8 cellular contexts compared by ENCODE assay signal in the genomic region with DNA sequence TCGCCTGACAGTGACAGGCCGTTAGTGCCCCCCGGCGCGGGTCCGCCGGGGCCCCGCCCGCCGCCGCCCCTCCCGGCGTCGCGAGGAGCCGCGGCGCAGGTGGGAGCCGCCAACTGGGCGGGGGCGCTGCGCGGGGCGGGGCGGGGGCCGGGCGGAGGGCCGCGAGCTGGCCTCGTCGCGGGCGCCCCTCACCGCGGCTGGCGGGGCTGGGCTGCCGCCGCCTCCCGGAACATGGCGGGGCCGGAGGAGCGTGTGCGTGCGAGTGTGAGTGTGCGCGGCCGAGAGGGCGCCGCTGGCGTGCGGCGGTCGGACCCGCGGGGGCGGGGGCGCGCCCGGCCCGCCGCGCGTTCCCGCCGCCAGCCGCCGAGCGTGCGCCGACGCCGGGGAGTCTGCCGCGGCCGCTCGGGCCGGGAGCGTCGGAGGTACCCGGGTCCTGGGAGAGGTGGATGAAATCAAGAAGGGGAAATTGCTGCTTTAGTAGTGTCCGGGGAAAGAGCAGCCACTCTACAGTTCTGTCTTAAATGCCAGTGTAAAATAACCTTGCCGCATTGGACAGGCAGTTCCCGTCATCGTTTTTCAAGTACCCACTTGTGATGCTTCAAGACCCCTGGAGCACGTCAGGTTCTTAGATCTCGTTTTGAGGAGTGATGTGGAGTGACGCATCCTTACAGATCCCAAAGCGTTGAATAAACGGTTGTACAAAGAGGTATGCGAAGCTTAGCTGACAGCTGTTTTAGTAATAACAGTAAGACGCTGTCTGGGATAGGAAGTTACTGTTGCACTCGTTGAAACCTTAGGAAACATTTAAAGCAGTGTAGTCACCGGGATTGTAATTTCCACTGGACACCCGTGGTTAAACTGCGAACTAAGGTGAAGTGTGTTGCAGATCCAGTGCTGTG.
A peak's percentile ranks its signal among the peaks of the same experiment; 100 is the strongest.
DNase-seq lines count a peak whose midpoint lies in the region; ATAC-seq and TF ChIP-seq lines count a peak whose summit lies in the region.

No MANE protein-coding gene starts in this region.

- TF ChIP-seq CTCF in choroid plexus epithelial cell (conservative IDR thresholded peaks at IDR 0.05; ENCODE audit: low read depth, low read length), result no peak

- ATAC-seq in GM18867 (IDR thresholded peaks at IDR 0.05; ENCODE audit: unreplicated experiment) (peak; percentile 34), HG03095 (IDR thresholded peaks at IDR 0.05; ENCODE audit: unreplicated experiment) (peak; percentile 37)

- in situ Hi-C loops in ACHN (cut with HindIII; ENCODE audit: low pct_ligation_motif_present, low pct_unique_long_range_greater_than_20kb, low sequenced_read_pairs), result no loop called here

- DNase-seq in ACHN, result peak; percentile 84
- peak; percentile 87 for DNase-seq in NCI-H2227 treated with DMSO at 0.1 percent for 48 hours (lab: John Stamatoyannopoulos, UW)
- peak; percentile 46 for DNase-seq in activated CD4-positive, alpha-beta T cell treated with anti-CD3 and anti-CD28 coated beads for 1 hour
- peak; percentile 78 for DNase-seq in choroid plexus epithelial cell (ENCODE audit: low read depth)
- peak; percentile 92 for DNase-seq in left kidney (ENCODE audit: low read depth, low spot score)
- DNase-seq in stimulated activated CD4-positive, alpha-beta T cell treated with anti-CD3 and anti-CD28 coated beads, Interleukin-2, amount 100 ng/mL, for 48 hours, result peak; percentile 54

- peak overlapping the region; percentile 92 for H3K4me3 ChIP-seq in choroid plexus epithelial cell (ENCODE audit: low read depth, low read length)

Comparison
In these comparisons a context has a peak if more than half of its experiments do, and no peak if none do; other contexts are left out.
1. Peak in every context shown above with its lines: DNase-seq, ATAC-seq and H3K4me3 ChIP-seq.